8 cellular contexts compared by ENCODE assay signal in genomic region chr19:15323496-15324235, GRCh38. TPM values are rescaled to one million over a fixed set of nuclear protein-coding genes. Genes with fewer than 3 reads are reported as not detected.
A peak's percentile ranks its signal among the peaks of the same experiment; 100 is the strongest.
DNase-seq lines count a peak whose midpoint lies in the region; ATAC-seq and TF ChIP-seq lines count a peak whose summit lies in the region.

No MANE protein-coding gene starts in this region.

- H2BK5ac ChIP-seq in mesendoderm (ENCODE audit: low read length), result no peak overlapping the region

- peak overlapping the region; percentile 75 for H3K27ac Mint-ChIP-seq in activated T-cell treated with anti-CD3 and anti-CD28 coated beads, Interleukin-2, amount 50 U/mL, for 72 hours

- H3K4ac ChIP-seq in mesendoderm (ENCODE audit: low read depth, low read length), result no peak overlapping the region

- no CpG with 5 or more reads among the region's 5 CpGs for WGBS in mesendoderm (ENCODE audit: extremely low coverage, insufficient coverage, low lambda C conversion rate)

- no peak for DNase-seq in activated T-cell treated with anti-CD3 and anti-CD28 coated beads, Interleukin-2, amount 50 U/mL, for 72 hours
- DNase-seq in activated T-cell treated with anti-CD3 and anti-CD28 coated beads, Interleukin-2, amount 50 U/mL, for 48 hours, result no peak
- DNase-seq in colonic mucosa (peak; percentile 64), mesendoderm (peak; percentile 44), uterus (peak; percentile 29 to 38), LoVo (ENCODE audit: low spot score) (no peak)

- H3K79me2 ChIP-seq in mesendoderm (ENCODE audit: control insufficient read depth, insufficient read depth, low read length), result peaks cover 95% of the 10 kb centered on the region

- H2BK120ac ChIP-seq in mesendoderm (ENCODE audit: low read depth, low read length), result no peak overlapping the region

- no peak overlapping the region for H2BK15ac ChIP-seq in mesendoderm (replicated peaks; ENCODE audit: low read depth)

- no peaks in the 10 kb centered on the region for H3K27me3 Mint-ChIP-seq in activated T-cell treated with anti-CD3 and anti-CD28 coated beads, Interleukin-2, amount 50 U/mL, for 72 hours (ENCODE audit: low read depth)

- no peak overlapping the region for H3K18ac ChIP-seq in mesendoderm (ENCODE audit: low read length)

- H3K9ac ChIP-seq in colonic mucosa (ENCODE audit: low read depth in 2 of 2, low read length in 2 of 2) (no peak overlapping the region), mesendoderm (ENCODE audit: low read length) (no peak overlapping the region)

- H3K4me3 Mint-ChIP-seq in activated T-cell treated with anti-CD3 and anti-CD28 coated beads, Interleukin-2, amount 50 U/mL, for 72 hours, result peak overlapping the region; percentile 11 to 38

- intact Hi-C loops in colonic mucosa (cut with DNase I) (no loop called here), uterus (cut with DNase I; ENCODE audit: low total_unique reads) (loop anchor here (10.0 kb wide), 1 partner anchor 59 kb away; no protein-coding TSS in a partner anchor)

- H3K4me1 ChIP-seq in colonic mucosa (peaks cover 41% of the 10 kb centered on the region), mesendoderm (ENCODE audit: control insufficient read depth, low read depth, low read length) (peaks cover 21% of the 10 kb centered on the region), uterus (peaks cover 13 to 50% of the 10 kb centered on the region in 2 donors)

- no peak overlapping the region for H4K8ac ChIP-seq in mesendoderm (ENCODE audit: low read depth, low read length)

- H3K4me2 ChIP-seq in mesendoderm (ENCODE audit: low read length), result no peak overlapping the region

- H3K27ac ChIP-seq in colonic mucosa (no peak overlapping the region), mesendoderm (ENCODE audit: low read depth, low read length) (no peak overlapping the region), uterus (peak overlapping the region; percentile 17 to 68)

- no peak overlapping the region for H3K4me3 ChIP-seq in colonic mucosa
- H3K4me3 ChIP-seq in mesendoderm (ENCODE audit: low read length), result no peak overlapping the region
- H3K4me3 ChIP-seq in uterus, result no peak overlapping the region

- H3K27me3 ChIP-seq in colonic mucosa (no peaks in the 10 kb centered on the region), mesendoderm (ENCODE audit: insufficient read depth, low read length, poor library complexity) (no peaks in the 10 kb centered on the region), uterus (no peaks in the 10 kb centered on the region)

- H3K79me1 ChIP-seq in mesendoderm (ENCODE audit: low read length), result no peaks in the 10 kb centered on the region

- H2AK5ac ChIP-seq in mesendoderm (ENCODE audit: low read length), result no peak overlapping the region

- ATAC-seq in activated T-cell treated with anti-CD3 and anti-CD28 coated beads, Interleukin-2, amount 50 U/mL, for 72 hours (replicated peaks in 1 of 2), result peak; percentile 51 to 76
- ATAC-seq in HG03565 (IDR thresholded peaks at IDR 0.05; ENCODE audit: unreplicated experiment), result no peak
- ATAC-seq in GM19324 (IDR thresholded peaks at IDR 0.05; ENCODE audit: low FRiP score, unreplicated experiment), result no peak

- TF ChIP-seq CTCF in colonic mucosa (IDR thresholded peaks at IDR 0.05) (no peak), uterus (IDR thresholded peaks at IDR 0.05) (no peak)

- peaks cover 0 to 2% of the 10 kb centered on the region in 2 donors for H3K9me3 Mint-ChIP-seq in activated T-cell treated with anti-CD3 and anti-CD28 coated beads, Interleukin-2, amount 50 U/mL, for 72 hours

- H4K5ac ChIP-seq in mesendoderm (ENCODE audit: low read length), result no peak overlapping the region

- H3K36me3 ChIP-seq in colonic mucosa (no peaks in the 10 kb centered on the region), mesendoderm (ENCODE audit: control insufficient read depth, insufficient read depth, low read length) (no peaks in the 10 kb centered on the region), uterus (no peaks in the 10 kb centered on the region)

- no peak for TF ChIP-seq POLR2A in uterus (IDR thresholded peaks at IDR 0.05)

- peak overlapping the region; percentile 45 for H3K23ac ChIP-seq in mesendoderm (ENCODE audit: low read length)

- H3K56ac ChIP-seq in mesendoderm (ENCODE audit: low read length), result no peak overlapping the region

- H3K4me1 Mint-ChIP-seq in activated T-cell treated with anti-CD3 and anti-CD28 coated beads, Interleukin-2, amount 50 U/mL, for 72 hours (ENCODE audit: low read depth), result peaks cover 90% of the 10 kb centered on the region

- H3K36me3 Mint-ChIP-seq in activated T-cell treated with anti-CD3 and anti-CD28 coated beads, Interleukin-2, amount 50 U/mL, for 72 hours (ENCODE audit: insufficient read depth in 2 of 2), result peaks cover 3 to 7% of the 10 kb centered on the region in 2 donors

- H3K9me3 ChIP-seq in colonic mucosa (no peaks in the 10 kb centered on the region), uterus (no peaks in the 10 kb centered on the region)

RNA-seq across cellular contexts. Expression of gene BRD4, which starts 8.7 kb away (rescaled TPM):
- total RNA-seq in activated T-cell treated with anti-CD3 and anti-CD28 coated beads, Interleukin-2, amount 50 U/mL, for 72 hours, result 100 to 1,000 TPM; 161 to 187 TPM
- total RNA-seq in colonic mucosa (10 to 100 TPM; 67.2 to 82.7 TPM), uterus (100 to 1,000 TPM in 1 of 4 donors, 10 to 100 TPM in 2, 1 to 10 TPM in 1; 5.6 to 156 (median 16.6) TPM)
- 94.5 TPM for polyA plus RNA-seq in mesendoderm (2013, experiment 1 of 2)
- 93.4 TPM for polyA plus RNA-seq in mesendoderm (2013, experiment 2 of 2)

RNA-seq across cellular contexts. Expression of gene AKAP8, which starts 55.9 kb away (rescaled TPM):
- 10 to 100 TPM; 37.9 to 46.4 TPM for total RNA-seq in activated T-cell treated with anti-CD3 and anti-CD28 coated beads, Interleukin-2, amount 50 U/mL, for 72 hours
- total RNA-seq in colonic mucosa, result 10 to 100 TPM; 37.0 to 55.2 TPM
- 27.7 TPM for polyA plus RNA-seq in mesendoderm (2013, experiment 1 of 2)
- 27.0 TPM for polyA plus RNA-seq in mesendoderm (2013, experiment 2 of 2)
- total RNA-seq in uterus, result 10 to 100 TPM; 17.1 to 55.6 (median 39.2) TPM

Comparison
In these comparisons a context has a peak if more than half of its experiments do, and no peak if none do; other contexts are left out.
1. ATAC-seq: peak in activated T-cell treated with anti-CD3 and anti-CD28 coated beads, Interleukin-2, amount 50 U/mL, for 72 hours (2 of 2); none in HG03565 (single experiment) and GM19324 (single experiment).
2. DNase-seq: peak in colonic mucosa (single experiment), mesendoderm (single experiment) and uterus (2 of 2); none in activated T-cell treated with anti-CD3 and anti-CD28 coated beads, Interleukin-2, amount 50 U/mL, for 72 hours (0 of 2), activated T-cell treated with anti-CD3 and anti-CD28 coated beads, Interleukin-2, amount 50 U/mL, for 48 hours (0 of 2) and LoVo (single experiment).
3. H3K27ac ChIP-seq: peak in uterus (2 of 2); none in colonic mucosa (single experiment) and mesendoderm (single experiment).